26 cellular contexts compared by ENCODE assay signal in genomic region chr9:132864691-132865090, GRCh38. TPM values are rescaled to one million over a fixed set of nuclear protein-coding genes. Genes with fewer than 3 reads are reported as not detected.
DNase-seq lines count a peak whose midpoint lies in the region; ATAC-seq and TF ChIP-seq lines count a peak whose summit lies in the region.
"Had no signal": no experiment of that assay in that cellular context is flagged by ENCODE, and none has a peak within 500 bp of the region (broad histone marks: within the 10 kb centered on the region; RNA-seq: fewer than 3 reads in every experiment).

No MANE protein-coding gene starts in this region.

- H3K4me2 ChIP-seq in Loucy (ENCODE audit: low read depth, low read length, poor library complexity, severe bottlenecking), result no peak overlapping the region
- H3K4me2 ChIP-seq: BLaER1 treated with 17β-estradiol and CSF1 and Interleukin-3, amounts not matched to agents 10 nM and 100 nM; SK-N-SH had no signal

- H3K27me3 ChIP-seq in Loucy (ENCODE audit: insufficient read depth, low read length, poor library complexity, severe bottlenecking), result no peaks in the 10 kb centered on the region
- H3K27me3 ChIP-seq in ascending aorta, result no peaks in the 10 kb centered on the region
- H3K27me3 ChIP-seq: BLaER1 treated with 17β-estradiol and CSF1 and Interleukin-3, amounts not matched to agents 10 nM and 100 nM had no signal

- H3K36me3 ChIP-seq in Loucy (ENCODE audit: insufficient read depth, low read length) (no peaks in the 10 kb centered on the region), ascending aorta (no peaks in the 10 kb centered on the region)
- H3K36me3 ChIP-seq: BLaER1 treated with 17β-estradiol and CSF1 and Interleukin-3, amounts not matched to agents 10 nM and 100 nM had no signal

- H3K4me1 Mint-ChIP-seq in type B pancreatic cell (ENCODE audit: unreplicated experiment) (peaks cover 10% of the 10 kb centered on the region), mesothelial cell of epicardium (peaks cover 28% of the 10 kb centered on the region)

- no peaks in the 10 kb centered on the region for H3K9me2 ChIP-seq in Loucy (replicated peaks; ENCODE audit: low read depth, low read length)
- H3K9me2 ChIP-seq: SK-N-SH had no signal

- H3F3A ChIP-seq in Loucy (ENCODE audit: low read depth), result no peaks in the 10 kb centered on the region

- intact Hi-C loops in ascending aorta (cut with DNase I), result no loop called here

- peak; percentile 1 for DNase-seq in SIG-M5 treated with dmso at 0.1 percent for 504 hours (lab: John Stamatoyannopoulos, UW; ENCODE audit: unreplicated experiment)
- DNase-seq in SIG-M5 (lab: John Stamatoyannopoulos, UW), result no peak
- no peak for DNase-seq in type B pancreatic cell (ENCODE audit: extremely low spot score, unreplicated experiment)
- DNase-seq in mesothelial cell of epicardium (ENCODE audit: low spot score in 2 of 2, unreplicated experiment in 2 of 2), result no peak
- no peak for DNase-seq in NCI-H2029 (lab: John Stamatoyannopoulos, UW)
- no peak for DNase-seq in ascending aorta (ENCODE audit: low spot score in 2 of 2)
- DNase-seq: 8988T; CD8-positive, alpha-beta T cell; EL; GOT3; KBM-7; MV-4-11; NCI-H1105 treated with DMSO at 0.1 percent for 48 hours; NCI-H1694; NCI-H2081 treated with DMSO at 0.1 percent for 48 hours; NCI-H446 treated with DMSO at 0.1 percent for 48 hours; NCI-H526 treated with DMSO at 0.1 percent for 48 hours; OCI-M1; Right ventricle myocardium superior; SK-N-SH had no signal

- H3K27ac ChIP-seq in ascending aorta, result no peak overlapping the region
- H3K27ac ChIP-seq: BLaER1 treated with 17β-estradiol and CSF1 and Interleukin-3, amounts not matched to agents 10 nM and 100 nM had no signal

- no peak for TF ChIP-seq CTCF in Loucy (conservative IDR thresholded peaks at IDR 0.05; ENCODE audit: low read length)
- TF ChIP-seq CTCF in type B pancreatic cell (conservative IDR thresholded peaks at IDR 0.05), result no peak
- TF ChIP-seq CTCF in mesothelial cell of epicardium (IDR thresholded peaks at IDR 0.05; ENCODE audit: unreplicated experiment), result no peak
- TF ChIP-seq CTCF in ascending aorta (IDR thresholded peaks at IDR 0.05), result no peak

- H3K9me3 ChIP-seq in Loucy (ENCODE audit: insufficient read depth, low read depth, low read length) (no peaks in the 10 kb centered on the region), ascending aorta (no peaks in the 10 kb centered on the region)
- H3K9me3 ChIP-seq: BLaER1 treated with 17β-estradiol and CSF1 and Interleukin-3, amounts not matched to agents 10 nM and 100 nM; SK-N-SH had no signal

- H3K36me3 Mint-ChIP-seq in type B pancreatic cell (no peaks in the 10 kb centered on the region), mesothelial cell of epicardium (no peaks in the 10 kb centered on the region)
- H3K36me3 Mint-ChIP-seq: CD8-positive, alpha-beta T cell had no signal

- no peaks in the 10 kb centered on the region for H3K27me3 Mint-ChIP-seq in type B pancreatic cell
- H3K27me3 Mint-ChIP-seq in mesothelial cell of epicardium (ENCODE audit: low read depth), result no peaks in the 10 kb centered on the region

- H3K4me1 ChIP-seq in Loucy (ENCODE audit: insufficient read depth, low read length, poor library complexity, severe bottlenecking), result peaks cover 38% of the 10 kb centered on the region
- no peaks in the 10 kb centered on the region for H3K4me1 ChIP-seq in ascending aorta

- ATAC-seq in esophagus mucosa, result peak; percentile 72
- ATAC-seq: CD8-positive, alpha-beta T cell; HCT116 had no signal

- H3K4me3 ChIP-seq in Loucy (ENCODE audit: low read length, poor library complexity, severe bottlenecking) (no peak overlapping the region), ascending aorta (no peak overlapping the region)
- H3K4me3 ChIP-seq: BLaER1 treated with 17β-estradiol and CSF1 and Interleukin-3, amounts not matched to agents 10 nM and 100 nM had no signal

- H3K27ac Mint-ChIP-seq in type B pancreatic cell, result peak overlapping the region; percentile 72
- H3K27ac Mint-ChIP-seq in mesothelial cell of epicardium, result no peak overlapping the region
- H3K27ac Mint-ChIP-seq: CD8-positive, alpha-beta T cell had no signal

- no peaks in the 10 kb centered on the region for H4K20me1 ChIP-seq in Loucy (ENCODE audit: insufficient read depth, low read length, poor library complexity, severe bottlenecking)
- H4K20me1 ChIP-seq: BLaER1 treated with 17β-estradiol and CSF1 and Interleukin-3, amounts not matched to agents 10 nM and 100 nM had no signal

- H3K79me2 ChIP-seq in Loucy (ENCODE audit: insufficient read depth, low read length), result no peaks in the 10 kb centered on the region

- no peak overlapping the region for H2AFZ ChIP-seq in Loucy (ENCODE audit: low read length)

- peak overlapping the region; percentile 7 for H3K9ac ChIP-seq in Loucy (ENCODE audit: low read depth, low read length, poor library complexity, severe bottlenecking)
- H3K9ac ChIP-seq: BLaER1 treated with 17β-estradiol and CSF1 and Interleukin-3, amounts not matched to agents 10 nM and 100 nM; SK-N-SH had no signal

- H3K4me3 Mint-ChIP-seq in type B pancreatic cell (no peak overlapping the region), mesothelial cell of epicardium (no peak overlapping the region)
- H3K4me3 Mint-ChIP-seq: CD8-positive, alpha-beta T cell had no signal

- no peaks in the 10 kb centered on the region for H3K9me3 Mint-ChIP-seq in type B pancreatic cell
- no peaks in the 10 kb centered on the region for H3K9me3 Mint-ChIP-seq in mesothelial cell of epicardium
- H3K9me3 Mint-ChIP-seq: CD8-positive, alpha-beta T cell had no signal

RNA-seq across cellular contexts. Expression of gene AK8, which starts 13.4 kb away (rescaled TPM):
- total RNA-seq in esophagus mucosa (1.7 TPM), type B pancreatic cell (ENCODE audit: low replicate concordance) (4.6 and 5.5 TPM in 2 replicates), mesothelial cell of epicardium (1.5 to 2.1 TPM (median 2.0 TPM) in 3 replicates), ascending aorta (not detected)
- total RNA-seq: CD8-positive, alpha-beta T cell; HT1080; RPMI7951 had no signal

RNA-seq across cellular contexts. Expression of gene SPACA9, which starts 14.0 kb away (rescaled TPM):
- total RNA-seq in esophagus mucosa (11.2 TPM), type B pancreatic cell (ENCODE audit: low replicate concordance) (5.2 and 8.3 TPM in 2 replicates), mesothelial cell of epicardium (5.5 to 5.8 TPM (median 5.7 TPM) in 3 replicates), ascending aorta (5.9 TPM)
